Comparison of ENCODE assay signal across 28 cellular contexts in the genomic region with DNA sequence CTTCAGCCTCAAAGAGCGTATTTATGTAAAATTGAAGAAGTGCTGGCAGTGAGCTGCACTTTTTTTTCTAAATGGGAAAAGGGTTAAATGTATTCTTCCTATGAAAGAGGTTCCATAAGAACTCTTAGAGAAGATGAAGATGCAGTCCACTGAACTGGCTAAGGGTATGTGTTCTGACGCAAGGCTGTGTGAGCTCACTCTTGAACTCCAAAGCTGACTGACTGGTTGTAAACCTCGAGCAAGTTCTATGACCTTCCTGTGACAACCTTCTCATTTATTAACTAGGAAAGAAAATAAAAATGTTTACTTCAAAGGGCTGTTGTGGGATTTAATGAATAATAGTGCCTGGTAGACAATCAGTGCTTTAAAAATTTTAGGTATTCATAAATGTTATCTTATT. TPM values are rescaled to one million over a fixed set of nuclear protein-coding genes. Genes with fewer than 3 reads are reported as not detected.
DNase-seq lines count a peak whose midpoint lies in the region; ATAC-seq, FAIRE-seq and TF ChIP-seq lines count a peak whose summit lies in the region.
"Had no signal": no experiment of that assay in that cellular context is flagged by ENCODE, and none has a peak within 500 bp of the region (broad histone marks: within the 10 kb centered on the region; RNA-seq: fewer than 3 reads in every experiment).

No MANE protein-coding gene starts in this region.

- H3K9ac ChIP-seq in liver (ENCODE audit: low read depth in 1 of 2, low read length in 2 of 2) (no peak overlapping the region), HepG2 (ENCODE audit: insufficient read depth, low read depth, low read length) (no peak overlapping the region)
- H3K9ac ChIP-seq: SK-N-SH had no signal

- H3K4me1 Mint-ChIP-seq in stimulated activated naive CD8-positive, alpha-beta T cell treated with anti-CD3 and anti-CD28 coated beads, Interleukin-15, amount 100 ng/mL, for 72 hours = peaks cover 33% of the 10 kb centered on the region

- intact Hi-C loops in HepG2 (cut with micrococcal nuclease; ENCODE audit: unreplicated experiment) (no loop called here), body of pancreas (cut with DNase I) (no loop called here), spleen (cut with DNase I; ENCODE audit: low total_unique reads) (no loop called here)

- H3K27ac Mint-ChIP-seq in stimulated activated naive CD8-positive, alpha-beta T cell treated with anti-CD3 and anti-CD28 coated beads, Interleukin-15, amount 100 ng/mL, for 72 hours = no peak overlapping the region
- H3K27ac Mint-ChIP-seq: activated CD8-positive, alpha-beta memory T cell treated with anti-CD3 and anti-CD28 coated beads, Interleukin-2, amount 10 ng/mL, durations not matched to agents 7 days and 5 days; brain had no signal

- CTCF ChIA-PET in HepG2 (lab: Yijun Ruan, JAX; ENCODE audit: low intra/inter-chr PET ratio, low total read pairs) = no interaction called here

- H3K36me3 ChIP-seq in liver (ENCODE audit: control insufficient read depth in 4 of 4, insufficient read depth in 3 of 4, low read depth in 1 of 4, low read length in 3 of 4) = peaks cover 0 to 5% (median 3%) of the 10 kb centered on the region in 4 donors
- 0 out of 5 replicates have a peak, but pooled peaks cover 0 to 6% of the 10 kb centered on the region in 2 experiments for H3K36me3 ChIP-seq in HepG2 (replicated peaks in 1 of 2; ENCODE audit: control insufficient read depth in 1 of 2, insufficient read depth in 2 of 2, low read length in 2 of 2)
- H3K36me3 ChIP-seq in body of pancreas (replicated peaks in 1 of 2; ENCODE audit: insufficient read depth in 1 of 2, low read depth in 2 of 2) = no peaks in the 10 kb centered on the region
- peaks cover 0 to 38% (median 27%) of the 10 kb centered on the region in 6 donors for H3K36me3 ChIP-seq in spleen
- H3K36me3 ChIP-seq: prostate gland had no signal

- H3K79me2 ChIP-seq in HepG2 (ENCODE audit: insufficient read depth, low read length) = no peaks in the 10 kb centered on the region

- H4K20me1 ChIP-seq in HepG2 (ENCODE audit: insufficient read depth, low read length) = no peaks in the 10 kb centered on the region

- H3K9me3 ChIP-seq in liver (ENCODE audit: control insufficient read depth in 4 of 4, low read length in 3 of 4) = no peaks in the 10 kb centered on the region
- H3K9me3 ChIP-seq in HepG2 (ENCODE audit: low read length) = no peaks in the 10 kb centered on the region
- no peaks in the 10 kb centered on the region for H3K9me3 ChIP-seq in body of pancreas
- H3K9me3 ChIP-seq in spleen = no peaks in the 10 kb centered on the region
- H3K9me3 ChIP-seq: gastroesophageal sphincter, prostate gland, SK-N-SH, suprapubic skin had no signal

- TF ChIP-seq EP300 in HepG2 (IDR thresholded peaks at IDR 0.05; ENCODE audit: low read depth in 2 of 2, low read length in 2 of 2) = no peak
- no peak for TF ChIP-seq EP300 in HepG2 (CRISPR knock-in tag; IDR thresholded peaks at IDR 0.05; ENCODE audit: borderline replicate concordance)

- WGBS in liver = 66% methylated on average over 3 of the region's 3 CpGs
- WGBS in HepG2 (ENCODE audit: low lambda C conversion rate) = 83% methylated on average over 3 of the region's 3 CpGs
- WGBS in body of pancreas, 2 donors = 53 to 59% methylated on average over 3 of the region's 3 CpGs
- 85 to 93% (median 89%) methylated on average over 3 of the region's 3 CpGs for WGBS in spleen, 5 donors

- H3K27me3 Mint-ChIP-seq in stimulated activated naive CD8-positive, alpha-beta T cell treated with anti-CD3 and anti-CD28 coated beads, Interleukin-15, amount 100 ng/mL, for 72 hours = no peaks in the 10 kb centered on the region
- H3K27me3 Mint-ChIP-seq: activated CD8-positive, alpha-beta memory T cell treated with anti-CD3 and anti-CD28 coated beads, Interleukin-2, amount 10 ng/mL, durations not matched to agents 7 days and 5 days had no signal

- no peak for FAIRE-seq in HepG2 (lab: Jason Lieb, UNC)
- FAIRE-seq: islet of Langerhans, urothelium cell line had no signal

- TF ChIP-seq RAD21 in liver (IDR thresholded peaks at IDR 0.05) (no peak), HepG2 (CRISPR knock-in tag; IDR thresholded peaks at IDR 0.05) (no peak)

- no peaks in the 10 kb centered on the region for H3K9me3 Mint-ChIP-seq in stimulated activated naive CD8-positive, alpha-beta T cell treated with anti-CD3 and anti-CD28 coated beads, Interleukin-15, amount 100 ng/mL, for 72 hours
- H3K9me3 Mint-ChIP-seq: brain had no signal

- in situ Hi-C loops in HepG2 (cut with HindIII; ENCODE audit: extremely low pct_ligation_motif_present, low pct_unique_long_range_greater_than_20kb) = no loop called here

- H3K27me3 ChIP-seq in liver (ENCODE audit: control insufficient read depth in 4 of 4, insufficient read depth in 4 of 4, low read length in 3 of 4) = no peaks in the 10 kb centered on the region
- no peaks in the 10 kb centered on the region for H3K27me3 ChIP-seq in HepG2 (ENCODE audit: control insufficient read depth in 1 of 2, insufficient read depth in 2 of 2, low read length in 2 of 2)
- no peaks in the 10 kb centered on the region for H3K27me3 ChIP-seq in body of pancreas
- no peaks in the 10 kb centered on the region for H3K27me3 ChIP-seq in spleen (replicated peaks in 1 of 7)
- H3K27me3 ChIP-seq: gastroesophageal sphincter, suprapubic skin had no signal

- H3K4me3 Mint-ChIP-seq in stimulated activated naive CD8-positive, alpha-beta T cell treated with anti-CD3 and anti-CD28 coated beads, Interleukin-15, amount 100 ng/mL, for 72 hours = peak overlapping the region; percentile 18 to 19
- H3K4me3 Mint-ChIP-seq: activated CD8-positive, alpha-beta memory T cell treated with anti-CD3 and anti-CD28 coated beads, Interleukin-2, amount 10 ng/mL, durations not matched to agents 7 days and 5 days; brain had no signal

- H3K4me1 ChIP-seq in liver (ENCODE audit: control insufficient read depth in 4 of 4, insufficient read depth in 4 of 4, low read length in 3 of 4) (peaks cover 0 to 15% (median 4%) of the 10 kb centered on the region in 4 donors), HepG2 (ENCODE audit: insufficient read depth, low read length) (peaks cover 19% of the 10 kb centered on the region), body of pancreas (peaks cover 22% of the 10 kb centered on the region), spleen (peaks cover 5 to 21% (median 13%) of the 10 kb centered on the region in 6 donors)
- H3K4me1 ChIP-seq: gastroesophageal sphincter, prostate gland had no signal

- no peak overlapping the region for H3K4me2 ChIP-seq in HepG2 (ENCODE audit: low read depth, low read length)
- H3K4me2 ChIP-seq: SK-N-SH had no signal

- no peak for TF ChIP-seq POLR2A in HepG2 (IDR thresholded peaks at IDR 0.05; ENCODE audit: insufficient read depth in 1 of 2, low read depth in 2 of 2, low read length in 2 of 2)
- TF ChIP-seq POLR2A in body of pancreas (IDR thresholded peaks at IDR 0.05) = no peak
- TF ChIP-seq POLR2A in spleen (IDR thresholded peaks at IDR 0.05) = no peak

- ATAC-seq in HepG2 = no peak
- peak; percentile 56 for ATAC-seq in body of pancreas
- no peak for ATAC-seq in stimulated activated naive CD8-positive, alpha-beta T cell treated with anti-CD3 and anti-CD28 coated beads, Interleukin-15, amount 100 ng/mL, for 72 hours
- no peak for ATAC-seq in GM19452 (IDR thresholded peaks at IDR 0.05; ENCODE audit: unreplicated experiment)
- ATAC-seq: activated CD8-positive, alpha-beta memory T cell treated with anti-CD3 and anti-CD28 coated beads, Interleukin-2, amount 10 ng/mL, durations not matched to agents 7 days and 5 days; gastroesophageal sphincter had no signal

- no peak for TF ChIP-seq CTCF in liver (IDR thresholded peaks at IDR 0.05; ENCODE audit: low read depth, low read length, missing input control)
- TF ChIP-seq CTCF in HepG2 (CRISPR knock-in tag; IDR thresholded peaks at IDR 0.05) = no peak
- TF ChIP-seq CTCF in body of pancreas (IDR thresholded peaks at IDR 0.05) = no peak
- TF ChIP-seq CTCF in spleen (IDR thresholded peaks at IDR 0.05 in 8 of 11, conservative IDR thresholded peaks at IDR 0.05 in 3 of 11) = no peak

- no peak overlapping the region for H3K27ac ChIP-seq in liver (ENCODE audit: low read depth in 1 of 2, low read length in 2 of 2)
- H3K27ac ChIP-seq in HepG2 (ENCODE audit: extremely low read length, insufficient read depth, low read length) = no peak overlapping the region
- H3K27ac ChIP-seq in body of pancreas = peak overlapping the region in 2 of 4 donors; percentile 24 to 27
- H3K27ac ChIP-seq in spleen = no peak overlapping the region
- H3K27ac ChIP-seq: gastroesophageal sphincter, prostate gland, suprapubic skin had no signal

- no peak for DNase-seq in HepG2 (ENCODE audit: low spot score)
- peak in 1 of 4 donors; percentile 21 for DNase-seq in body of pancreas
- peak; percentile 61 for DNase-seq in kidney glomerular epithelial cell (lab: John Stamatoyannopoulos, UW)
- DNase-seq in stimulated activated naive CD8-positive, alpha-beta T cell treated with anti-CD3 and anti-CD28 coated beads, Interleukin-15, amount 100 ng/mL, for 72 hours = no peak
- DNase-seq in NCI-H1105 (lab: John Stamatoyannopoulos, UW) = no peak
- no peak for DNase-seq in spleen
- DNase-seq: ACHN; activated CD4-positive, alpha-beta T cell treated with anti-CD3 and anti-CD28 coated beads for 4 hours; activated CD8-positive, alpha-beta memory T cell treated with anti-CD3 and anti-CD28 coated beads, Interleukin-2, amount 10 ng/mL, durations not matched to agents 7 days and 5 days; activated effector memory CD4-positive, alpha-beta T cell treated with Interleukin-2 at 50 U/mL for 16 hours; COR-L47; DMS79; erythroblast; GF-D8; hypothalamus; NCI-H2081; NCI-H345; NCI-H748 treated with DMSO at 0.1 percent for 48 hours; SK-N-SH had no signal

- BruUV-seq in HepG2 (replicated peaks; lab: Mats Ljungman, UMichigan) = no TSS peak

- no peak overlapping the region for H2AFZ ChIP-seq in HepG2 (ENCODE audit: low read length)

- H3K4me3 ChIP-seq in liver (ENCODE audit: low read depth in 1 of 3, low read length in 3 of 3) (no peak overlapping the region), HepG2 (replicated peaks in 1 of 3; ENCODE audit: insufficient read depth in 1 of 3, low read depth in 2 of 3, low read length in 3 of 3) (no peak overlapping the region), body of pancreas (no peak overlapping the region), spleen (no peak overlapping the region)
- H3K4me3 ChIP-seq: gastroesophageal sphincter, lung, prostate gland, suprapubic skin had no signal

- POLR2A ChIA-PET in HepG2 (lab: Yijun Ruan, JAX) = no interaction called here

RNA-seq across cellular contexts. Expression of a gene that starts 46.7 kb away (rescaled TPM):
- 1 to 10 TPM; 6.4 to 6.7 TPM for total RNA-seq in liver
- polyA plus RNA-seq in liver = 1 to 10 TPM; 2.3 to 3.7 TPM
- 9.3 and 13.1 TPM in 2 replicates for total RNA-seq in HepG2 (2016; rRNA removed; fragmentation: Illumina TruSeq; extraction: Trizol)
- total RNA-seq in HepG2 (2016; cell fraction: cytosol; rRNA removed; fragmentation: Illumina TruSeq; extraction: Trizol; ENCODE audit: low read depth) = 5.0 and 6.9 TPM in 2 replicates
- total RNA-seq in HepG2 (2016; cell fraction: insoluble cytoplasmic fraction; rRNA removed; fragmentation: Illumina TruSeq; extraction: Trizol) = 9.2 and 11.7 TPM in 2 replicates
- 4.4 and 4.8 TPM in 2 replicates for total RNA-seq in HepG2 (2016; cell fraction: membrane; rRNA removed; fragmentation: Illumina TruSeq; extraction: Trizol)
- total RNA-seq in HepG2 (2016; cell fraction: nucleus; rRNA removed; fragmentation: Illumina TruSeq; extraction: Trizol) = 11.7 and 15.5 TPM in 2 replicates
- polyA plus RNA-seq in HepG2 (2011; rRNA removed) = 5.7 and 6.9 TPM in 2 replicates
- 4.1 and 4.4 TPM in 2 replicates for polyA plus RNA-seq in HepG2 (2011; cell fraction: cytosol; rRNA removed)
- 7.1 and 9.2 TPM in 2 replicates for polyA plus RNA-seq in HepG2 (2011; cell fraction: nucleus; rRNA removed)
- 4.7 and 5.9 TPM in 2 replicates for polyA plus RNA-seq in HepG2 (2012)
- 0.94 and 1.6 TPM in 2 replicates for polyA plus RNA-seq in HepG2 (2016; cell fraction: cytosol; fragmentation: Illumina TruSeq; extraction: Trizol; ENCODE audit: low read depth)
- polyA plus RNA-seq in HepG2 (2016; cell fraction: insoluble cytoplasmic fraction; fragmentation: Illumina TruSeq; extraction: Trizol; ENCODE audit: low read depth) = 9.1 and 9.3 TPM in 2 replicates
- 1.8 TPM in 2 replicates for polyA plus RNA-seq in HepG2 (2016; cell fraction: membrane; fragmentation: Illumina TruSeq; extraction: Trizol; ENCODE audit: low read depth)
- 15.6 and 20.1 TPM in 2 replicates for polyA plus RNA-seq in HepG2 (2016; cell fraction: nucleus; fragmentation: Illumina TruSeq; extraction: Trizol; ENCODE audit: insufficient read depth, low read depth)
- polyA minus RNA-seq in HepG2 (2011; rRNA and poly(A)+ RNA removed; ENCODE audit: low replicate concordance) = 4.7 and 12.2 TPM in 2 replicates
- 2.9 and 9.3 TPM in 2 replicates for polyA minus RNA-seq in HepG2 (2011; cell fraction: cytosol; rRNA and poly(A)+ RNA removed)
- 25.0 and 26.4 TPM in 2 replicates for polyA minus RNA-seq in HepG2 (2011; cell fraction: nucleus; rRNA and poly(A)+ RNA removed)
- 1 to 10 TPM; 7.5 to 8.9 TPM for total RNA-seq in body of pancreas
- total RNA-seq in spleen = 10 to 100 TPM; 11.8 to 36.0 (median 17.4) TPM
- 10 to 100 TPM; 11.2 to 15.4 (median 13.8) TPM for polyA plus RNA-seq in spleen

RNA-seq across cellular contexts. Expression of a gene that starts 59.3 kb away (rescaled TPM):
- total RNA-seq in liver = 1 to 10 TPM in 1 of 2 donors, under 1 TPM in 1; 0.93 to 1.4 TPM
- under 1 TPM; 0.05 to 0.10 TPM for polyA plus RNA-seq in liver
- total RNA-seq in HepG2 (2016; rRNA removed; fragmentation: Illumina TruSeq; extraction: Trizol) = 0.14 and 0.27 TPM in 2 replicates
- 0.09 TPM in 1 of 2 replicates, not detected in the other for total RNA-seq in HepG2 (2016; cell fraction: cytosol; rRNA removed; fragmentation: Illumina TruSeq; extraction: Trizol; ENCODE audit: low read depth)
- 0.32 and 0.34 TPM in 2 replicates for total RNA-seq in HepG2 (2016; cell fraction: insoluble cytoplasmic fraction; rRNA removed; fragmentation: Illumina TruSeq; extraction: Trizol)
- total RNA-seq in HepG2 (2016; cell fraction: membrane; rRNA removed; fragmentation: Illumina TruSeq; extraction: Trizol) = 0.17 and 0.22 TPM in 2 replicates
- total RNA-seq in HepG2 (2016; cell fraction: nucleus; rRNA removed; fragmentation: Illumina TruSeq; extraction: Trizol) = 0.47 and 1.2 TPM in 2 replicates
- 0.12 and 0.16 TPM in 2 replicates for polyA plus RNA-seq in HepG2 (2011; rRNA removed)
- 0.04 and 0.06 TPM in 2 replicates for polyA plus RNA-seq in HepG2 (2011; cell fraction: cytosol; rRNA removed)
- polyA plus RNA-seq in HepG2 (2011; cell fraction: nucleus; rRNA removed) = 0.43 and 0.56 TPM in 2 replicates
- polyA plus RNA-seq in HepG2 (2012) = 0.19 and 0.20 TPM in 2 replicates
- 0.06 and 0.08 TPM in 2 replicates for polyA plus RNA-seq in HepG2 (2016; cell fraction: cytosol; fragmentation: Illumina TruSeq; extraction: Trizol; ENCODE audit: low read depth)
- polyA plus RNA-seq in HepG2 (2016; cell fraction: insoluble cytoplasmic fraction; fragmentation: Illumina TruSeq; extraction: Trizol; ENCODE audit: low read depth) = 0.22 TPM in 1 of 2 replicates, not detected in the other
- 0.16 TPM in 1 of 2 replicates, not detected in the other for polyA plus RNA-seq in HepG2 (2016; cell fraction: membrane; fragmentation: Illumina TruSeq; extraction: Trizol; ENCODE audit: low read depth)
- 0.33 TPM in 2 replicates for polyA plus RNA-seq in HepG2 (2016; cell fraction: nucleus; fragmentation: Illumina TruSeq; extraction: Trizol; ENCODE audit: insufficient read depth, low read depth)
- polyA minus RNA-seq in HepG2 (2011; rRNA and poly(A)+ RNA removed; ENCODE audit: low replicate concordance) = not detected in 2 replicates
- not detected in 2 replicates for polyA minus RNA-seq in HepG2 (2011; cell fraction: cytosol; rRNA and poly(A)+ RNA removed)
- polyA minus RNA-seq in HepG2 (2011; cell fraction: nucleus; rRNA and poly(A)+ RNA removed) = 1.4 and 2.3 TPM in 2 replicates
- total RNA-seq in body of pancreas = under 1 TPM in 1 of 2 donors, not detected in 1; 0.52 TPM
- 1 to 10 TPM in 1 of 7 donors, under 1 TPM in 6; 0.34 to 1.4 (median 0.43) TPM for total RNA-seq in spleen
- polyA plus RNA-seq in spleen = under 1 TPM; 0.20 to 0.77 (median 0.29) TPM
- total RNA-seq: activated CD8-positive, alpha-beta memory T cell treated with anti-CD3 and anti-CD28 coated beads, Interleukin-2, amount 10 ng/mL, durations not matched to agents 7 days and 5 days had no signal
